In the genomic region with DNA sequence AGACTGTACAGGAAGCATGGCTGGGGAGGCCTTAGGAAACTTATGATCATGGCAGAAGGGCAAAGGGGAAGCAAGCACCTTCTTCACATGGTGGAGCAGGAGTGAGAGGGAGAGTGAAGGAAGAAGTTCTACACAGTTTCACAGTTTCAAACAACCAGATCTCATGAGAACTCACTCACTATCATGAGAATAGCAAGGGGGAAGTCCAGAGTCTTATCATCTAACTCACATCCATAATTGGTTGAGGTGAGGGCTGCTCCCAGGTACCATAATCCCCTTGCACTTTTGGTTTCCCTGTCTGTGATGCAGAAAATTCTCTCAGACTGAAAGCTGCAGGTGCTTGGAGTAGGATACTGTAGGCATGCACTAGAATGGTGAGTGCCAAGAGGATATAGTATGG, we compare ENCODE assay signal across 13 cellular contexts.
DNase-seq lines count a peak whose midpoint lies in the region; ATAC-seq lines count a peak whose summit lies in the region.
"Had no signal": no experiment of that assay in that cellular context is flagged by ENCODE, and none has a peak within 500 bp of the region (broad histone marks: within the 10 kb centered on the region; RNA-seq: fewer than 3 reads in every experiment).

No MANE protein-coding gene starts in this region.

- peaks cover 32% of the 10 kb centered on the region for H3K27me3 Mint-ChIP-seq in activated CD4-positive, alpha-beta T cell treated with anti-CD3 and anti-CD28 coated beads for 36 hours

- CTCF ChIA-PET in activated CD4-positive, alpha-beta T cell treated with anti-CD3 and anti-CD28 coated beads for 36 hours (lab: Charles Lee), result no interaction called here

- H3K4me3 Mint-ChIP-seq in activated CD4-positive, alpha-beta T cell treated with anti-CD3 and anti-CD28 coated beads for 36 hours, result no peak overlapping the region
- H3K4me3 Mint-ChIP-seq: CD8-positive, alpha-beta T cell had no signal

- peak; percentile 34 for ATAC-seq in activated CD4-positive, alpha-beta T cell treated with anti-CD3 and anti-CD28 coated beads for 36 hours
- ATAC-seq in GM18868 (IDR thresholded peaks at IDR 0.05; ENCODE audit: unreplicated experiment) (peak; percentile 49), GM19324 (IDR thresholded peaks at IDR 0.05; ENCODE audit: low FRiP score, unreplicated experiment) (no peak), HG02571 (IDR thresholded peaks at IDR 0.05; ENCODE audit: unreplicated experiment) (no peak)
- ATAC-seq: CD8-positive, alpha-beta T cell had no signal

- no peaks in the 10 kb centered on the region for H3K36me3 Mint-ChIP-seq in activated CD4-positive, alpha-beta T cell treated with anti-CD3 and anti-CD28 coated beads for 36 hours (ENCODE audit: low read depth)
- H3K36me3 Mint-ChIP-seq: CD8-positive, alpha-beta T cell had no signal

- intact Hi-C loops in activated CD4-positive, alpha-beta T cell treated with anti-CD3 and anti-CD28 coated beads for 36 hours (cut with DNase I, micrococcal nuclease), result no loop called here

- POLR2A ChIA-PET in activated CD4-positive, alpha-beta T cell treated with anti-CD3 and anti-CD28 coated beads for 36 hours (lab: Charles Lee), result interaction anchor here (0.6 to 0.7 kb wide), 2 partner anchors 54 to 783 kb away, joined by 5 to 6 read pairs; no protein-coding TSS in a partner anchor

- DNase-seq in activated CD4-positive, alpha-beta T cell treated with anti-CD3 and anti-CD28 coated beads for 36 hours, result no peak
- DNase-seq in activated CD4-positive, alpha-beta T cell treated with anti-CD3 and anti-CD28 coated beads, Interleukin-2, amount 50 U/mL, for 48 hours, result no peak
- peak; percentile 8 for DNase-seq in MV-4-11 (lab: John Stamatoyannopoulos, UW)
- DNase-seq in SW 1271 (lab: John Stamatoyannopoulos, UW), result no peak
- DNase-seq: Calu3; CD8-positive, alpha-beta T cell; DMS79 treated with DMSO at 0.1 percent for 48 hours; GF-D8; GM23248; HCEC 1CT had no signal

- no peak overlapping the region for H3K27ac Mint-ChIP-seq in activated CD4-positive, alpha-beta T cell treated with anti-CD3 and anti-CD28 coated beads for 36 hours
- H3K27ac Mint-ChIP-seq: CD8-positive, alpha-beta T cell had no signal

- H3K4me1 Mint-ChIP-seq in activated CD4-positive, alpha-beta T cell treated with anti-CD3 and anti-CD28 coated beads for 36 hours, result peaks cover 11% of the 10 kb centered on the region

- H3K9me3 Mint-ChIP-seq in activated CD4-positive, alpha-beta T cell treated with anti-CD3 and anti-CD28 coated beads for 36 hours (ENCODE audit: low read depth), result no peaks in the 10 kb centered on the region
- H3K9me3 Mint-ChIP-seq: CD8-positive, alpha-beta T cell had no signal

Comparison
In these comparisons a context has a peak if more than half of its experiments do, and no peak if none do; other contexts are left out.
1. ATAC-seq: peak in activated CD4-positive, alpha-beta T cell treated with anti-CD3 and anti-CD28 coated beads for 36 hours (single experiment) and GM18868 (single experiment); none in GM19324 (single experiment) and HG02571 (single experiment).